In genomic region chr11:66118847-66119246, GRCh38 we compare ENCODE assay signal across 2 cellular contexts.
TF ChIP-seq lines count a peak whose summit lies in the region.

No MANE protein-coding gene starts in this region.

TF ChIP-seq in A549, 52 proteins besides CTCF, POLR2A, EP300 and RAD21:
- TF ChIP-seq HOXB13 (CRISPR knock-in tag; IDR thresholded peaks at IDR 0.05; ENCODE audit: low read depth) (peak; percentile 17; the same call in 1 of the 2 replicates), JUN (IDR thresholded peaks at IDR 0.05) (0 out of 5 replicates have a peak, but pooled peaks of 1 of the 2 experiments have one; percentile 1), HMGXB4 (CRISPR knock-in tag; IDR thresholded peaks at IDR 0.05; ENCODE audit: borderline replicate concordance) (no peak)
TF ChIP-seq in A549: peak in this region for 2.

TF ChIP-seq in K562, 482 proteins besides CTCF, POLR2A, EP300 and RAD21:
- TF ChIP-seq ZNF24 (IDR thresholded peaks at IDR 0.05) (no peak), THAP7 (CRISPR knock-in tag; IDR thresholded peaks at IDR 0.05) (no peak), TCF3 (CRISPR knock-in tag; IDR thresholded peaks at IDR 0.05) (no peak), ZNF146 (CRISPR knock-in tag; IDR thresholded peaks at IDR 0.05; ENCODE audit: unreplicated experiment) (no peak), HEY1 (CRISPR knock-in tag; IDR thresholded peaks at IDR 0.05; ENCODE audit: borderline replicate concordance) (no peak), DIDO1 (tag; IDR thresholded peaks at IDR 0.05; ENCODE audit: low read depth) (no peak), SFPQ (IDR thresholded peaks at IDR 0.05; ENCODE audit: low read depth, low read length) (no peak), UBTF (IDR thresholded peaks at IDR 0.05; ENCODE audit: borderline replicate concordance in 1 of 2, low read depth in 2 of 2, low read length in 2 of 2) (no peak), E2F5 (CRISPR knock-in tag; IDR thresholded peaks at IDR 0.05) (no peak), SIX5 (IDR thresholded peaks at IDR 0.05; ENCODE audit: borderline replicate concordance in 1 of 2, insufficient read depth in 1 of 2, low read depth in 1 of 2, low read length in 2 of 2) (no peak), KDM5B (IDR thresholded peaks at IDR 0.05; ENCODE audit: insufficient replicate concordance, low read depth, low read length) (no peak), DPF2 (IDR thresholded peaks at IDR 0.05) (no peak), ZNF23 (CRISPR knock-in tag; IDR thresholded peaks at IDR 0.05) (no peak), ZKSCAN8 (CRISPR knock-in tag; IDR thresholded peaks at IDR 0.05) (no peak), ZNF124 (CRISPR knock-in tag; IDR thresholded peaks at IDR 0.05) (no peak), ZKSCAN1 (IDR thresholded peaks at IDR 0.05; ENCODE audit: low read depth, low read length) (no peak), IRF2 (CRISPR knock-in tag; IDR thresholded peaks at IDR 0.05) (no peak), PTRF (tag; IDR thresholded peaks at IDR 0.05) (no peak), FOXO4 (CRISPR knock-in tag; IDR thresholded peaks at IDR 0.05) (no peak)
TF ChIP-seq in K562: peak in this region for 0.
